Comparison of ENCODE assay signal across 11 cellular contexts in genomic region chr7:6497994-6498393, GRCh38. TPM values are rescaled to one million over a fixed set of nuclear protein-coding genes. Genes with fewer than 3 reads are reported as not detected.
"Had no signal": no experiment of that assay in that cellular context is flagged by ENCODE, and none has a peak within 500 bp of the region (broad histone marks: within the 10 kb centered on the region; RNA-seq: fewer than 3 reads in every experiment).

No MANE protein-coding gene starts in this region.

- H2AFZ ChIP-seq: GM23248 had no signal

- DNase-seq: GM23248, GOT3, H7, HFFc6, KBM-7 had no signal

- H3K36me3 ChIP-seq: HAP-1 had no signal

- H3K9ac ChIP-seq: GM23248 had no signal

- H3K4me1 ChIP-seq: HAP-1 had no signal

- ATAC-seq: HCT116 had no signal

- H3K4me3 ChIP-seq: GM23248, HAP-1 had no signal

- H3K9me3 ChIP-seq: HAP-1 had no signal

- H3K27ac ChIP-seq: GM23248, HL-60 had no signal

RNA-seq across cellular contexts. Expression of gene GRID2IP, which starts 53.3 kb away (rescaled TPM):
- total RNA-seq: GM23248, H4, HepG2, HFFc6, HT1080 had no signal
- polyA plus RNA-seq: GM23248 had no signal
